Comparison of ENCODE assay signal across 12 cellular contexts in the genomic region with DNA sequence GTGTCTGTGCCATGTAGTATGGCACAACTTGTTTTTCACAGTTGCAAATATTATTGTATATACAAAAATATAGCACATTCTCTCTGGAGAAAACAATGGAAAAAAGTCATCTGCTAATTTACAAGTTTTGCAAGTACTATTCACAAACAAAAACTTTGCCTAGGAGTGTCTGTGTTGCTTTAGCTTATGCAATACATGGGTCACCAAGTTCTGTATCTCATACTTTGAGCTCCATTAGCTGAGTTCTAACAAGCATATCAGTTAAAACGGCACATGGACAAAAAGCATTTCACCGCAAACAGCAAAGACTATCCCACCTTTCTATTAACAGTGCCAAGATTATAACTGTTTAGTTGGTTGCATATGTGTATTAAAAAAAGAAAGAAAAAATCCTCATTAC. TPM values are rescaled to one million over a fixed set of nuclear protein-coding genes. Genes with fewer than 3 reads are reported as not detected.
A peak's percentile ranks its signal among the peaks of the same experiment; 100 is the strongest.
DNase-seq lines count a peak whose midpoint lies in the region; ATAC-seq, FAIRE-seq and TF ChIP-seq lines count a peak whose summit lies in the region.
"Had no signal": no experiment of that assay in that cellular context is flagged by ENCODE, and none has a peak within 500 bp of the region (broad histone marks: within the 10 kb centered on the region; RNA-seq: fewer than 3 reads in every experiment).

No MANE protein-coding gene starts in this region.

- no peak overlapping the region for H3K4me3 Mint-ChIP-seq in stimulated activated naive B cell treated with anti-CD40 and anti-IgM and Interleukin-4, amounts not matched to agents 10 μg/mL and 1 μg/mL and 100 μg/mL, for 72 hours

- H3K9me3 ChIP-seq in cardiac muscle cell (ENCODE audit: low read depth): no peaks in the 10 kb centered on the region
- H3K9me3 ChIP-seq in duodenal mucosa (ENCODE audit: control insufficient read depth in 1 of 2, low read length in 2 of 2): no peaks in the 10 kb centered on the region
- H3K9me3 ChIP-seq in mucosa of rectum (ENCODE audit: control insufficient read depth in 2 of 2, low read length in 2 of 2): no peaks in the 10 kb centered on the region
- H3K9me3 ChIP-seq in uterus: no peaks in the 10 kb centered on the region

- peaks cover 6 to 14% of the 10 kb centered on the region in 2 donors for H3K36me3 Mint-ChIP-seq in stimulated activated naive B cell treated with anti-CD40 and anti-IgM and Interleukin-4, amounts not matched to agents 10 μg/mL and 1 μg/mL and 100 μg/mL, for 72 hours

- H3K4me3 ChIP-seq in cardiac muscle cell (peak overlapping the region; percentile 98), duodenal mucosa (ENCODE audit: low read depth in 1 of 2, low read length in 2 of 2) (peak overlapping the region; percentile 89 to 95), mucosa of rectum (ENCODE audit: low read length in 2 of 2) (peak overlapping the region; percentile 94 to 98), uterus (peak overlapping the region; percentile 12 to 78)

- intact Hi-C loops in left ventricle myocardium superior (cut with micrococcal nuclease): loop anchor here (5.0 to 10.0 kb wide), 2 partner anchors 204 to 662 kb away; no protein-coding TSS in a partner anchor
- intact Hi-C loops in uterus (cut with DNase I; ENCODE audit: low total_unique reads): no loop called here

- no peaks in the 10 kb centered on the region for H3K9me3 Mint-ChIP-seq in stimulated activated naive B cell treated with anti-CD40 and anti-IgM and Interleukin-4, amounts not matched to agents 10 μg/mL and 1 μg/mL and 100 μg/mL, for 72 hours

- no peak overlapping the region for H3K27ac Mint-ChIP-seq in stimulated activated naive B cell treated with anti-CD40 and anti-IgM and Interleukin-4, amounts not matched to agents 10 μg/mL and 1 μg/mL and 100 μg/mL, for 72 hours

- H3K4me1 ChIP-seq in cardiac muscle cell (ENCODE audit: low read depth): peaks cover 15% of the 10 kb centered on the region
- peaks cover 12 to 17% of the 10 kb centered on the region in 2 donors for H3K4me1 ChIP-seq in duodenal mucosa (ENCODE audit: control insufficient read depth in 1 of 2, insufficient read depth in 2 of 2, low read length in 2 of 2)
- peaks cover 10 to 12% of the 10 kb centered on the region in 2 donors for H3K4me1 ChIP-seq in mucosa of rectum (ENCODE audit: control insufficient read depth in 2 of 2, insufficient read depth in 2 of 2, low read length in 2 of 2)
- H3K4me1 ChIP-seq in uterus: no peaks in the 10 kb centered on the region

- H3K4me1 Mint-ChIP-seq in stimulated activated naive B cell treated with anti-CD40 and anti-IgM and Interleukin-4, amounts not matched to agents 10 μg/mL and 1 μg/mL and 100 μg/mL, for 72 hours: peaks cover 0 to 5% of the 10 kb centered on the region in 2 donors

- no peaks in the 10 kb centered on the region for H3K27me3 ChIP-seq in cardiac muscle cell
- H3K27me3 ChIP-seq in duodenal mucosa (ENCODE audit: control insufficient read depth in 1 of 2, insufficient read depth in 2 of 2, low read length in 2 of 2): no peaks in the 10 kb centered on the region
- H3K27me3 ChIP-seq in mucosa of rectum (ENCODE audit: control insufficient read depth in 2 of 2, insufficient read depth in 2 of 2, low read length in 2 of 2): no peaks in the 10 kb centered on the region
- no peaks in the 10 kb centered on the region for H3K27me3 ChIP-seq in uterus

- ATAC-seq in left ventricle myocardium superior: no peak
- no peak for ATAC-seq in stimulated activated naive B cell treated with anti-CD40 and anti-IgM and Interleukin-4, amounts not matched to agents 10 μg/mL and 1 μg/mL and 100 μg/mL, for 72 hours (replicated peaks)

- H3K36me3 ChIP-seq in cardiac muscle cell (peaks cover 21% of the 10 kb centered on the region), duodenal mucosa (ENCODE audit: control insufficient read depth in 1 of 2, insufficient read depth in 2 of 2, low read length in 2 of 2) (peaks cover 9 to 10% of the 10 kb centered on the region in 2 donors), mucosa of rectum (ENCODE audit: control insufficient read depth in 2 of 2, insufficient read depth in 2 of 2, low read length in 2 of 2) (peaks cover 12 to 23% of the 10 kb centered on the region in 2 donors), uterus (no peaks in the 10 kb centered on the region)

- peak in 1 of 2 donors; percentile 69 for DNase-seq in cardiac muscle cell (ENCODE audit: low read depth in 1 of 2, low spot score in 1 of 2)
- DNase-seq in left ventricle myocardium superior: no peak
- DNase-seq in uterus: no peak
- DNase-seq in NCI-H2227 (lab: John Stamatoyannopoulos, UW; ENCODE audit: unreplicated experiment): no peak
- DNase-seq in stimulated activated naive B cell treated with anti-CD40 and anti-IgM and Interleukin-4, amounts not matched to agents 10 μg/mL and 1 μg/mL and 100 μg/mL, for 72 hours: no peak
- DNase-seq in GM19239 (ENCODE audit: insufficient read length, low spot score): no peak
- DNase-seq: activated CD4-positive, alpha-beta T cell treated with anti-CD3 and anti-CD28 coated beads for 1 hour; activated naive CD4-positive, alpha-beta T cell treated with anti-CD3 and anti-CD28 coated beads, Interleukin-2, amount 50 U/mL, for 16 hours; MM.1S had no signal

- no peak for FAIRE-seq in GM19239 (lab: Jason Lieb, UNC)
- FAIRE-seq: RCC 7860 had no signal

- TF ChIP-seq CTCF in cardiac muscle cell (IDR thresholded peaks at IDR 0.05; ENCODE audit: low read depth, low read length): no peak
- TF ChIP-seq CTCF in uterus (IDR thresholded peaks at IDR 0.05): no peak

- H3K27ac ChIP-seq in cardiac muscle cell (peak overlapping the region; percentile 33), duodenal mucosa (ENCODE audit: low read depth, low read length) (no peak overlapping the region), mucosa of rectum (ENCODE audit: low read depth in 2 of 2, low read length in 2 of 2) (no peak overlapping the region), uterus (peak overlapping the region; percentile 12 to 92)

- TF ChIP-seq POLR2A in uterus (IDR thresholded peaks at IDR 0.05): no peak

- H3K27me3 Mint-ChIP-seq in stimulated activated naive B cell treated with anti-CD40 and anti-IgM and Interleukin-4, amounts not matched to agents 10 μg/mL and 1 μg/mL and 100 μg/mL, for 72 hours: peaks cover 7 to 12% of the 10 kb centered on the region in 2 donors

- H3K9ac ChIP-seq in duodenal mucosa (ENCODE audit: low read depth in 1 of 2, low read length in 2 of 2) (peak overlapping the region in 1 of 2 donors; percentile 89), mucosa of rectum (ENCODE audit: low read depth in 1 of 2, low read length in 2 of 2) (peak overlapping the region in 1 of 2 donors; percentile 98)

RNA-seq across cellular contexts. Expression of gene SPRY2, which starts 4.6 kb away (rescaled TPM):
- total RNA-seq in cardiac muscle cell: 67.8 and 73.1 TPM in 2 replicates
- 132 and 142 TPM in 2 replicates for polyA plus RNA-seq in cardiac muscle cell
- 37.6 TPM for total RNA-seq in left ventricle myocardium superior
- total RNA-seq in uterus: 10 to 100 TPM; 11.3 to 48.6 (median 45.6) TPM

Comparison
In these comparisons a context has a peak if more than half of its experiments do, and no peak if none do; other contexts are left out.
1. H3K27ac ChIP-seq: peak in cardiac muscle cell (single experiment) and uterus (2 of 2); none in duodenal mucosa (single experiment) and mucosa of rectum (0 of 2).
2. H3K4me3 ChIP-seq: peak in every context shown above with its lines; median percentile 98 in cardiac muscle cell; 96 in mucosa of rectum; 92 in duodenal mucosa; 45 in uterus.